9 cellular contexts compared by ENCODE assay signal in the genomic region with DNA sequence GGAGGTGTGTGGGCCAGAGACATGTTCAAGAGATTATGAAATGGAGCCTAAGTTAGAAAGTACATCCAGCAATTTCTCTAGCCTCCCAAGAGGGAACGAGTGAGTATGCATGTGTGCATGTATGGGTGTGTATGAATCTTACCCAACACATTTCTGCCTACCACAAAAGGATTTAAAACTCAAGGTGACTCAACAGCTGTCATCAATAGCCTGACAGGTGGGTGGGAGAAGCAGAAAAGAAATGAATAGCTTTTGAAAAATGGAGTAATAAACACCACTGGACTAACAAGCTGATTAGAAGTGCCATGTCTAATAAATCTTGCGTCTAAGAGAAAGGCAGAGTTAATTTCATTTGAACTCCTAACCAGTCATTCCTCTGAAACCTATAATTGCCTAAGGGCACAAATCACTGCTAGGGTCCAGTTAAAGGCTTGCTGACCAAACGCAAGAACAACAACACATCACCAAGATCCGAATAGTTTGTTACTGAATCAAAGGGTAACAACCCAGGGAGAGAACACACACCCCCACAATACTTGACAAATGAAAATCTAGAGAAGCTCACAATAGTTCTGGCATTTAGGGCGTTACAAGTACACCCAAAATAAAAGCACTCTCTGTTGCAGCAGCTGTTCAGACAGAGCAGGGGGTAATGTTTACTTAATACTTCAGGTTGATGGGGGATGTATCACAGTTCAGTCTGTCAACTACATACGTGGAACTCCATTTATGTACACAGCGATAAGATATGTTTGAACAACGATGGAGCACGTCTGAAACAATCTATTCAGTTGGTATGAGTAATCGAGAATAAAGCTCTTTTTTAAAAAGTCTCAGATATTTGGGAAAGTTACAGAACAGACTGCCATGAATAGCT. TPM values are rescaled to one million over a fixed set of nuclear protein-coding genes. Genes with fewer than 3 reads are reported as not detected.
DNase-seq lines count a peak whose midpoint lies in the region; ATAC-seq and TF ChIP-seq lines count a peak whose summit lies in the region.
"Had no signal": no experiment of that assay in that cellular context is flagged by ENCODE, and none has a peak within 500 bp of the region (broad histone marks: within the 10 kb centered on the region; RNA-seq: fewer than 3 reads in every experiment).

No MANE protein-coding gene starts in this region.

- H3K27ac ChIP-seq in ectodermal cell (ENCODE audit: insufficient read depth, low read depth, low read length, poor library complexity, severe bottlenecking), result no peak overlapping the region
- no peak overlapping the region for H3K27ac ChIP-seq in ovary

- peaks cover 13% of the 10 kb centered on the region for H3K4me1 ChIP-seq in ectodermal cell (ENCODE audit: control insufficient read depth, insufficient read depth, low read length)
- H3K4me1 ChIP-seq in ovary (ENCODE audit: insufficient read depth), result peaks cover 5% of the 10 kb centered on the region

- no peaks in the 10 kb centered on the region for H3K9me3 Mint-ChIP-seq in activated T-cell treated with anti-CD3 and anti-CD28 coated beads, Interleukin-2, amount 50 U/mL, for 24 hours

- H3K36me3 Mint-ChIP-seq in activated T-cell treated with anti-CD3 and anti-CD28 coated beads, Interleukin-2, amount 50 U/mL, for 24 hours (ENCODE audit: low read depth), result peaks cover 64% of the 10 kb centered on the region

- H3K27me3 Mint-ChIP-seq in activated T-cell treated with anti-CD3 and anti-CD28 coated beads, Interleukin-2, amount 50 U/mL, for 24 hours, result no peaks in the 10 kb centered on the region

- H3K4me3 Mint-ChIP-seq in activated T-cell treated with anti-CD3 and anti-CD28 coated beads, Interleukin-2, amount 50 U/mL, for 24 hours, result peak overlapping the region; percentile 96

- no peak for TF ChIP-seq POLR2A in ovary (IDR thresholded peaks at IDR 0.05)

- no peaks in the 10 kb centered on the region for H3K9me3 ChIP-seq in ectodermal cell (ENCODE audit: control insufficient read depth, low read length)
- H3K9me3 ChIP-seq in ovary, result no peaks in the 10 kb centered on the region

- no peaks in the 10 kb centered on the region for H3K27me3 ChIP-seq in ectodermal cell (ENCODE audit: control insufficient read depth, insufficient read depth, low read length, poor library complexity, severe bottlenecking)
- no peaks in the 10 kb centered on the region for H3K27me3 ChIP-seq in ovary

- H3K27ac Mint-ChIP-seq in activated T-cell treated with anti-CD3 and anti-CD28 coated beads, Interleukin-2, amount 50 U/mL, for 24 hours, result peak overlapping the region; percentile 98

- peaks cover 10% of the 10 kb centered on the region for H3K36me3 ChIP-seq in ectodermal cell (ENCODE audit: control insufficient read depth, insufficient read depth, low read length)
- H3K36me3 ChIP-seq in ovary, result no peaks in the 10 kb centered on the region

- no peak for ATAC-seq in GM19324 (IDR thresholded peaks at IDR 0.05; ENCODE audit: low FRiP score, unreplicated experiment)

- peaks cover 57% of the 10 kb centered on the region for H3K4me1 Mint-ChIP-seq in activated T-cell treated with anti-CD3 and anti-CD28 coated beads, Interleukin-2, amount 50 U/mL, for 24 hours (ENCODE audit: low read depth)

- peak overlapping the region; percentile 91 for H3K4me3 ChIP-seq in ectodermal cell (ENCODE audit: insufficient read depth, low read depth, low read length)
- H3K4me3 ChIP-seq in ovary, result peak overlapping the region; percentile 98

- DNase-seq in activated T-cell treated with anti-CD3 and anti-CD28 coated beads, Interleukin-2, amount 50 U/mL, for 24 hours, result no peak
- DNase-seq in activated T-cell treated with anti-CD3 and anti-CD28 coated beads, Interleukin-2, amount 50 U/mL, for 1 hour, result no peak
- peak; percentile 92 for DNase-seq in NCI-H748 (lab: John Stamatoyannopoulos, UW; ENCODE audit: unreplicated experiment)
- DNase-seq in ovary, result no peak
- DNase-seq in KG1 (lab: John Stamatoyannopoulos, UW), result no peak
- DNase-seq in A172 (ENCODE audit: low spot score), result no peak

- 70 to 72% methylated on average over 9 of the region's 10 CpGs for WGBS in ectodermal cell, 2 experiments
- WGBS in ovary, 3 donors, result 10 to 25% (median 16%) methylated on average over 10 of the region's 10 CpGs

- no peak for TF ChIP-seq CTCF in ovary (IDR thresholded peaks at IDR 0.05)

- no peak for TF ChIP-seq EP300 in ovary (IDR thresholded peaks at IDR 0.05)

- intact Hi-C loops in ovary (cut with DNase I), result no loop called here

RNA-seq across cellular contexts. Expression of a gene that starts 1.4 kb away (rescaled TPM):
- 64.5 TPM for polyA plus RNA-seq in ectodermal cell (2013, experiment 1 of 4)
- 68.6 TPM for polyA plus RNA-seq in ectodermal cell (2013, experiment 2 of 4)
- polyA plus RNA-seq in ectodermal cell (2013, experiment 3 of 4), result 51.6 TPM
- polyA plus RNA-seq in ectodermal cell (2013, experiment 4 of 4), result 59.5 TPM
- 10 to 100 TPM; 32.5 to 66.7 (median 42.7) TPM for total RNA-seq in ovary
- 10 to 100 TPM; 18.2 to 78.3 TPM for polyA plus RNA-seq in ovary
- total RNA-seq in A172 (2014; rRNA removed; shearing (Covaris generic)), result 13.9 and 15.7 TPM in 2 replicates

RNA-seq across cellular contexts. Expression of a gene that starts 1.8 kb away (rescaled TPM):
- polyA plus RNA-seq in ectodermal cell (2013, experiment 1 of 4), result 27.3 TPM
- 28.9 TPM for polyA plus RNA-seq in ectodermal cell (2013, experiment 2 of 4)
- 20.0 TPM for polyA plus RNA-seq in ectodermal cell (2013, experiment 3 of 4)
- 23.5 TPM for polyA plus RNA-seq in ectodermal cell (2013, experiment 4 of 4)
- 10 to 100 TPM; 15.4 to 36.2 (median 28.2) TPM for total RNA-seq in ovary
- polyA plus RNA-seq in ovary, result 10 to 100 TPM in 1 of 2 donors, 1 to 10 TPM in 1; 5.9 to 13.6 TPM
- 8.0 and 8.4 TPM in 2 replicates for total RNA-seq in A172 (2014; rRNA removed; shearing (Covaris generic))

RNA-seq across cellular contexts. Expression of a gene that starts 17.3 kb away (rescaled TPM):
- 0.50 TPM for polyA plus RNA-seq in ectodermal cell (2013, experiment 1 of 4)
- polyA plus RNA-seq in ectodermal cell (2013, experiment 2 of 4), result 0.64 TPM
- 0.43 TPM for polyA plus RNA-seq in ectodermal cell (2013, experiment 3 of 4)
- polyA plus RNA-seq in ectodermal cell (2013, experiment 4 of 4), result 0.41 TPM
- 1 to 10 TPM in 4 of 7 donors, under 1 TPM in 3; 0.24 to 1.6 (median 1.3) TPM for total RNA-seq in ovary
- polyA plus RNA-seq in ovary, result 1 to 10 TPM in 1 of 2 donors, under 1 TPM in 1; 0.67 to 1.1 TPM
- total RNA-seq in A172 (2014; rRNA removed; shearing (Covaris generic)), result not detected in 2 replicates
- total RNA-seq: glomerular endothelial cell had no signal
